9 cellular contexts compared by ENCODE assay signal in the genomic region with DNA sequence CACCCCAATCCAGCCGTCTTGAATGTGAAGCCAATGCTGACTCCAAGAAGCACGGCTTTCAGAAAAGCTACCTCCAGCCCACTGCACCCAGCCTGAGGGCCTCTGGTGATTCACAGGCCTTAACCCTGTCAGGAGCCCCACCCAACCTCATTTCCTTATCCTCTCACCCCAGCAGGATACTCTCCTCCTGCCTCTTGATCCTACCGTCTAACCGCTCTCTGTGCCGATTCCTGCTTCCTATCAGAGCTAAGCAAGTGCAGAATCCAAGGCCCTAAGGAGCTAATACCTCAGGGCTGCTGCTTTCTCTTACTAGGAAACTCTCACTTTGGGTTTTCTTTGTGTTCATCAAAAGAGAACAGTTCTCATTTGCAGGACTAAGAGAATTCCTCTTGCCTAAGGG. TPM values are rescaled to one million over a fixed set of nuclear protein-coding genes. Genes with fewer than 3 reads are reported as not detected.
A peak's percentile ranks its signal among the peaks of the same experiment; 100 is the strongest.
DNase-seq lines count a peak whose midpoint lies in the region; ATAC-seq, FAIRE-seq and TF ChIP-seq lines count a peak whose summit lies in the region.
"Had no signal": no experiment of that assay in that cellular context is flagged by ENCODE, and none has a peak within 500 bp of the region (broad histone marks: within the 10 kb centered on the region; RNA-seq: fewer than 3 reads in every experiment).

No MANE protein-coding gene starts in this region.

- DNase-seq in AG08395 (ENCODE audit: low spot score) (peak; percentile 72), NCI-H526 treated with DMSO at 0.1 percent for 48 hours (lab: John Stamatoyannopoulos, UW) (peak; percentile 20), amniotic stem cell (lab: John Stamatoyannopoulos, UW) (peak; percentile 66), left colon (peak; percentile 53 to 61), urothelium cell line (ENCODE audit: low spot score) (peak; percentile 26), GM12891 (ENCODE audit: insufficient read length, low spot score) (no peak), dorsolateral prefrontal cortex (no peak), NCI-H446 treated with DMSO at 0.1 percent for 48 hours (lab: John Stamatoyannopoulos, UW) (no peak)
- DNase-seq: activated B cell treated with CpG ODN at 0.5 μM for 24 hours had no signal

- H3K27me3 ChIP-seq in dorsolateral prefrontal cortex, result no peaks in the 10 kb centered on the region

- no peak for FAIRE-seq in urothelium cell line (lab: Jason Lieb, UNC)
- no peak for FAIRE-seq in GM12891 (lab: Jason Lieb, UNC)

- intact Hi-C loops in left colon (cut with DNase I, micrococcal nuclease), result no loop called here
- intact Hi-C loops in dorsolateral prefrontal cortex (cut with DNase I), result no loop called here

- TF ChIP-seq POLR2A in GM12891 (IDR thresholded peaks at IDR 0.05; ENCODE audit: low read depth, low read length), result no peak

- H3K27ac ChIP-seq in dorsolateral prefrontal cortex, result no peak overlapping the region

- TF ChIP-seq CTCF in dorsolateral prefrontal cortex (IDR thresholded peaks at IDR 0.05 in 54 of 56, conservative IDR thresholded peaks at IDR 0.05 in 2 of 56; ENCODE audit: low read depth in 1 of 56, partially characterized antibody in 56 of 56), result no peak

- H3K4me3 ChIP-seq in dorsolateral prefrontal cortex, result no peak overlapping the region

- peak; percentile 97 for ATAC-seq in left colon

TF ChIP-seq in GM12891, 5 proteins besides CTCF, POLR2A, EP300 and RAD21:
- no peak for TF ChIP-seq POU2F2 (IDR thresholded peaks at IDR 0.05; ENCODE audit: low read depth, low read length)
- no peak for TF ChIP-seq PAX5 (IDR thresholded peaks at IDR 0.05; ENCODE audit: insufficient read depth, low read length, severe bottlenecking)
- no peak for TF ChIP-seq SPI1 (IDR thresholded peaks at IDR 0.05; ENCODE audit: low read depth, low read length)
- no peak for TF ChIP-seq POLR2AphosphoS5 (IDR thresholded peaks at IDR 0.05; ENCODE audit: low read depth, low read length)
- TF ChIP-seq TAF1 (IDR thresholded peaks at IDR 0.05; ENCODE audit: low read depth, low read length), result no peak

RNA-seq across cellular contexts. Expression of gene TRERF1, which starts 47.2 kb away (rescaled TPM):
- total RNA-seq in left colon (1 to 10 TPM; 2.3 to 4.0 TPM), dorsolateral prefrontal cortex (10 to 100 TPM in 105 of 120 experiments, 1 to 10 TPM in 15; 4.2 to 21.8 (median 13.7) TPM)
- 3.5 TPM for polyA plus RNA-seq in GM12891 (2012; ENCODE audit: low read depth, missing spikeins)

Comparison
In these comparisons a context has a peak if more than half of its experiments do, and no peak if none do; other contexts are left out.
1. DNase-seq: peak in AG08395 (single experiment), NCI-H526 treated with DMSO at 0.1 percent for 48 hours (single experiment), amniotic stem cell (single experiment), left colon (2 of 2) and urothelium cell line (single experiment); none in GM12891 (single experiment), dorsolateral prefrontal cortex (0 of 10) and NCI-H446 treated with DMSO at 0.1 percent for 48 hours (single experiment).